20 cellular contexts compared by ENCODE assay signal in the genomic region with DNA sequence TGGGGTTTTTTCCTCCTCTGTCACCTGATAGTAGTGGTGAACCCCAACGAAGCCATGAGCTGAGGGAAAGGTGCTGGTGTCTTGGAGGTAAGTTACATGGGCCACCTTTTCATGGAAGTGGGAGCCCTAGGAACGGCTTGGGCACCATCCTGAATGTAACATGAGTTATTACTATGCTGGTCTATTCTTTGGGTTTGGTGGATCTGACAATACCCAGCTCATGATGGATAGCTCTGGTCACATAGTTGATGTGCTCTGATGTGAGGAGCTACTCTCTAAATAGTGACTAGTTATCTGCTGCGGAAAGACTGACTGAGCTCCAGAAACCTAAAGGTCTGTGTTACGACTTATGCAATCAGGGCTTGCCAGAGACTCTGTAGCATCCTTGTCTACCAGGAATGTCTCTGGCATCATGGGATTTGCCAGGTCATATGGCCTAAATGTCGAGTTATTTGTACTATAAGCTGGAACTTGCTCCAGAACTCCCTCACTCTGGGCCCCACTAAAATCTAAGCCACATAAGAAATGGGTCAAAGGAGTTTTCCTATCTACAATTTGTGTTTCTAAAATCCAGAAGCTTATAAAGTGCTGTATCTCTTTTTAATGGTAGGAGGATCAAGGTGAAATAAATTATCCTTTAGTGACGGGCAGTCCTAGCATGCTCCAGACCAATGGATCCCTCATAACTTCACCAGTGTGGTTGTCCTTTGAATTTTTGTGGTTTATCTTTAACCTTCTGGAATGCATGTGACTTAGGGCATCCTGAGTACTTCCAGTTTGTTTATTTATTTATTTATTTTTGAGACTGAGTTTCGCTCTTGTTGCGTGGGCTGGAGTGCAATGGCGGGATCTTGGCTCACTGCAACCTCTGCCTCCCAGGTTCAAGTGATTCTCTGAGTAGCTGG. TPM values are rescaled to one million over a fixed set of nuclear protein-coding genes. Genes with fewer than 3 reads are reported as not detected.
DNase-seq lines count a peak whose midpoint lies in the region; ATAC-seq, FAIRE-seq and TF ChIP-seq lines count a peak whose summit lies in the region.
"Had no signal": no experiment of that assay in that cellular context is flagged by ENCODE, and none has a peak within 500 bp of the region (broad histone marks: within the 10 kb centered on the region; RNA-seq: fewer than 3 reads in every experiment).

No MANE protein-coding gene starts in this region.

- intact Hi-C loops in left ventricle myocardium superior (cut with micrococcal nuclease) = no loop called here

- DNase-seq in H54 (ENCODE audit: insufficient read length, low spot score) = no peak
- peak; percentile 91 for DNase-seq in M059J (ENCODE audit: low read depth)
- DNase-seq in brain microvascular endothelial cell = peak; percentile 30
- peak; percentile 38 for DNase-seq in non-pigmented ciliary epithelial cell (ENCODE audit: low read depth)
- no peak for DNase-seq in NCI-H446 treated with DMSO at 0.1 percent for 48 hours (lab: John Stamatoyannopoulos, UW)
- no peak for DNase-seq in activated naive CD4-positive, alpha-beta T cell treated with anti-CD3 and anti-CD28 coated beads, Interleukin-2, amount 50 U/mL, for 16 hours
- no peak for DNase-seq in left ventricle myocardium superior
- DNase-seq: activated CD4-positive, alpha-beta T cell treated with anti-CD3 and anti-CD28 coated beads for 48 hours; BE2C; Caco-2; lower lobe of right lung; NCI-H1105; NCI-H2081; NCI-H510A; right cardiac atrium; stimulated activated CD8-positive, alpha-beta memory T cell treated with anti-CD3 and anti-CD28 coated beads, Interleukin-4, amount 100 ng/mL, for 48 hours; upper lobe of left lung had no signal

- H3K4me3 ChIP-seq in brain microvascular endothelial cell (ENCODE audit: low read depth, low read length) = no peak overlapping the region
- H3K4me3 ChIP-seq: hepatocyte, lower lobe of right lung, upper lobe of left lung had no signal

- TF ChIP-seq POLR2A in H54 (IDR thresholded peaks at IDR 0.05; ENCODE audit: low read depth, low read length) = no peak

- in situ Hi-C loops in brain microvascular endothelial cell (cut with HindIII; ENCODE audit: low pct_ligation_motif_present, low sequenced_read_pairs) = no loop called here

- H3K36me3 ChIP-seq in brain microvascular endothelial cell (replicated peaks) = no peaks in the 10 kb centered on the region

- H3K27ac ChIP-seq in brain microvascular endothelial cell = no peak overlapping the region
- H3K27ac ChIP-seq: hepatocyte, lower lobe of right lung, upper lobe of left lung had no signal

- peak; percentile 23 for FAIRE-seq in H54 (lab: Jason Lieb, UNC)
- FAIRE-seq: GM18507, TTC549 had no signal

- ATAC-seq in left ventricle myocardium superior = no peak
- ATAC-seq: lower lobe of right lung, right cardiac atrium had no signal

- TF ChIP-seq CTCF in brain microvascular endothelial cell (IDR thresholded peaks at IDR 0.05; ENCODE audit: low read depth, low read length, missing control alignments) = no peak

- no peaks in the 10 kb centered on the region for H3K27me3 ChIP-seq in brain microvascular endothelial cell (replicated peaks)
- H3K27me3 ChIP-seq: BE2C, hepatocyte, upper lobe of left lung had no signal

RNA-seq across cellular contexts. Expression of a gene that starts 40.1 kb away (rescaled TPM):
- 27.7 and 29.5 TPM in 2 replicates for total RNA-seq in M059J (2014; rRNA removed; shearing (Covaris generic))
- 7.6 TPM for total RNA-seq in left ventricle myocardium superior

Comparison
In these comparisons a context has a peak if more than half of its experiments do, and no peak if none do; other contexts are left out.
1. DNase-seq: peak in M059J (single experiment), brain microvascular endothelial cell (single experiment) and non-pigmented ciliary epithelial cell (single experiment); none in H54 (single experiment), NCI-H446 treated with DMSO at 0.1 percent for 48 hours (single experiment), activated naive CD4-positive, alpha-beta T cell treated with anti-CD3 and anti-CD28 coated beads, Interleukin-2, amount 50 U/mL, for 16 hours (single experiment) and left ventricle myocardium superior (single experiment).